Comparison of ENCODE assay signal across 25 cellular contexts in the genomic region with DNA sequence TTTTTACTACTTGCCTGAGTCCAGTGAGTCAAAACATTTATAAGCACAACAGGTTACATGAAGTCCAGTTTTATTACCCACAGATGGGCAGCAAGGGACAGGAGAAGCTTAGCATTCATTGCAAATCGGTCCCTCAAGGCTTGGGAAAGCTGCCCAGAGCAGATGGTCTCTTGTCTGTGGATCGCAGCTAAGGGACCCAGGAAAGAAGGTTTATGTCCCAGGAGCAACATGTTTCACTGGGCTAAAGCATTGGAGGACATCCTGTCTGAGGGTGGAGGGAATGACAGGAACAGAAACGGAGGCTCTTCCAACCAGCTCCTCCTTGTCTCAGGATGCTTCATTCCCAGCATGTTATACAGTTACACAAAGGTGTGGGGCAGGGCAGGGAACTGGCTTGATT.
"Had no signal": no experiment of that assay in that cellular context is flagged by ENCODE, and none has a peak within 500 bp of the region (broad histone marks: within the 10 kb centered on the region; RNA-seq: fewer than 3 reads in every experiment).

No MANE protein-coding gene starts in this region.

- H3K36me3 ChIP-seq: neutrophil, ovary, thyroid gland had no signal

- H3K27ac Mint-ChIP-seq: activated CD4-positive, alpha-beta memory T cell treated with anti-CD3 and anti-CD28 coated beads, Interleukin-2, amount 10 ng/mL, durations not matched to agents 7 days and 5 days; activated CD4-positive, alpha-beta T cell treated with anti-CD3 and anti-CD28 coated beads, Interleukin-2, amount 10 ng/mL, durations not matched to agents 24 days and 14 days; activated naive CD4-positive, alpha-beta T cell treated with anti-CD3 and anti-CD28 coated beads for 36 hours; activated T-cell treated with anti-CD3 and anti-CD28 coated beads, Interleukin-2, amount 50 U/mL, for 72 hours; dendritic cell treated with granulocyte-macrophage colony-stimulating factor and Interleukin-4, amounts not matched to agents 40 ng/mL and 50 ng/mL, for 4 days; natural killer cell; T-helper 1 cell treated with Interleukin-12 subunit alpha and Interleukin-12 subunit beta and Interleukin-4 antibody, amounts not matched to agents 30 μg/mL and 1 μg/mL, for 36 hours had no signal

- DNase-seq: activated CD4-positive, alpha-beta memory T cell treated with anti-CD3 and anti-CD28 coated beads, Interleukin-2, amount 10 ng/mL, durations not matched to agents 7 days and 5 days; activated CD4-positive, alpha-beta T cell treated with anti-CD3 and anti-CD28 coated beads, Interleukin-2, amount 10 ng/mL, durations not matched to agents 24 days and 14 days; activated effector memory CD4-positive, alpha-beta T cell treated with Interleukin-2 at 50 U/mL for 16 hours; activated naive CD4-positive, alpha-beta T cell treated with anti-CD3 and anti-CD28 coated beads for 36 hours; activated T-cell treated with anti-CD3 and anti-CD28 coated beads, Interleukin-2, amount 50 U/mL, for 72 hours; amygdala; effector CD4-positive, alpha-beta T cell; foreskin keratinocyte; left ventricle myocardium superior; mammary epithelial cell; midbrain; natural killer cell; ovary; psoas muscle; right cardiac atrium; stimulated activated CD4-positive, alpha-beta T cell treated with anti-CD3 and anti-CD28 coated beads, Interleukin-4, amount 100 ng/mL, for 24 hours; stimulated activated naive CD8-positive, alpha-beta T cell treated with anti-CD3 and anti-CD28 coated beads, Interleukin-15, Interleukin-2, amounts not matched to agents 100 U/mL and 50 U/mL, for 24 hours; substantia nigra; T1000; thyroid gland had no signal

- H3K4me3 Mint-ChIP-seq: activated CD4-positive, alpha-beta memory T cell treated with anti-CD3 and anti-CD28 coated beads, Interleukin-2, amount 10 ng/mL, durations not matched to agents 7 days and 5 days; activated CD4-positive, alpha-beta T cell treated with anti-CD3 and anti-CD28 coated beads, Interleukin-2, amount 10 ng/mL, durations not matched to agents 24 days and 14 days; activated naive CD4-positive, alpha-beta T cell treated with anti-CD3 and anti-CD28 coated beads for 36 hours; activated T-cell treated with anti-CD3 and anti-CD28 coated beads, Interleukin-2, amount 50 U/mL, for 72 hours; dendritic cell treated with granulocyte-macrophage colony-stimulating factor and Interleukin-4, amounts not matched to agents 40 ng/mL and 50 ng/mL, for 4 days; natural killer cell; T-helper 1 cell treated with Interleukin-12 subunit alpha and Interleukin-12 subunit beta and Interleukin-4 antibody, amounts not matched to agents 30 μg/mL and 1 μg/mL, for 36 hours had no signal

- H3K27ac ChIP-seq: foreskin keratinocyte, hepatocyte, neutrophil, ovary, psoas muscle, thyroid gland had no signal

- H3K9me3 ChIP-seq: neutrophil, ovary, psoas muscle, thyroid gland had no signal

- H3K9me3 Mint-ChIP-seq: activated T-cell treated with anti-CD3 and anti-CD28 coated beads, Interleukin-2, amount 50 U/mL, for 72 hours; dendritic cell treated with granulocyte-macrophage colony-stimulating factor and Interleukin-4, amounts not matched to agents 40 ng/mL and 50 ng/mL, for 4 days; natural killer cell had no signal

- H3K4me3 ChIP-seq: hepatocyte, ovary, psoas muscle, thyroid gland had no signal

- H3K4me1 ChIP-seq: foreskin keratinocyte, thyroid gland had no signal

- H3K27me3 Mint-ChIP-seq: activated CD4-positive, alpha-beta memory T cell treated with anti-CD3 and anti-CD28 coated beads, Interleukin-2, amount 10 ng/mL, durations not matched to agents 7 days and 5 days; activated CD4-positive, alpha-beta T cell treated with anti-CD3 and anti-CD28 coated beads, Interleukin-2, amount 10 ng/mL, durations not matched to agents 24 days and 14 days; dendritic cell treated with granulocyte-macrophage colony-stimulating factor and Interleukin-4, amounts not matched to agents 40 ng/mL and 50 ng/mL, for 4 days had no signal

- ATAC-seq: activated CD4-positive, CD25-positive, alpha-beta regulatory T cell treated with anti-CD3 and anti-CD28 coated beads, Interleukin-2, amount 50 U/mL, for 24 hours; activated T-cell treated with anti-CD3 and anti-CD28 coated beads, Interleukin-2, amount 50 U/mL, for 72 hours; foreskin keratinocyte; left ventricle myocardium superior; natural killer cell; psoas muscle; right cardiac atrium; stimulated activated naive CD8-positive, alpha-beta T cell treated with anti-CD3 and anti-CD28 coated beads, Interleukin-15, Interleukin-2, amounts not matched to agents 100 U/mL and 50 U/mL, for 24 hours had no signal

- H3K36me3 Mint-ChIP-seq: natural killer cell had no signal
